17 cellular contexts compared by ENCODE assay signal in the genomic region with DNA sequence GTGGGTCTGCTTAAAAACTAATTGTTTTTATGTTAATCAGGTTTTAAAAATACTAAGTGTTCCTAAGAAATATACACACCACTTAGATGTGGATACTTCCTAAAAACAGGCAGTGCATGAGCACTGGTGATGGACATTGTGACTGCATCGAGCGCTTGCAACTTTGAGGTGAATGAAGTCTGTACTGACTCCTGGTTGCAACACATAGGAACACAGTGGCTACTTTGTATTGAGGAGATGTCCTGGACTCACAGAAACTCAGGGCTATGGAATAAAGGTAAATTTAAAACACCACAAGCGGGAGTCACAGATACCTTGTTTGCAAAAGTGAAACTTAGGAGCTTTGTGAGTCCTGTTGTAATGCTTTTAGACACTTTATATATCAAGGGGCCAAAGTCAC. TPM values are rescaled to one million over a fixed set of nuclear protein-coding genes. Genes with fewer than 3 reads are reported as not detected.
DNase-seq lines count a peak whose midpoint lies in the region; ATAC-seq and TF ChIP-seq lines count a peak whose summit lies in the region.
"Had no signal": no experiment of that assay in that cellular context is flagged by ENCODE, and none has a peak within 500 bp of the region (broad histone marks: within the 10 kb centered on the region; RNA-seq: fewer than 3 reads in every experiment).

No MANE protein-coding gene starts in this region.

- 100% methylated on average over 3 of the region's 3 CpGs for WGBS in mammary epithelial cell (ENCODE audit: low coverage, missing lambda C conversion rate)

- peaks cover 2% of the 10 kb centered on the region for H4K20me1 ChIP-seq in mammary epithelial cell (ENCODE audit: insufficient read depth, low read length)

- H2AFZ ChIP-seq in mammary epithelial cell (ENCODE audit: low read depth, low read length): no peak overlapping the region

- no peak overlapping the region for H3K4me3 ChIP-seq in CD4-positive, CD25-positive, alpha-beta regulatory T cell (ENCODE audit: low read depth, low read length)
- H3K4me3 ChIP-seq in Caco-2 (ENCODE audit: low read depth, low read length): no peak overlapping the region
- H3K4me3 ChIP-seq in naive thymus-derived CD4-positive, alpha-beta T cell (ENCODE audit: low read length): no peak overlapping the region
- H3K4me3 ChIP-seq in mammary epithelial cell (replicated peaks in 1 of 3; ENCODE audit: insufficient read depth in 1 of 3, low read depth in 2 of 3, low read length in 3 of 3): no peak overlapping the region
- H3K4me3 ChIP-seq: BLaER1 treated with 17β-estradiol and CSF1 and Interleukin-3, amounts not matched to agents 10 nM and 100 nM had no signal

- BruUV-seq in Caco-2 (replicated peaks; lab: Mats Ljungman, UMichigan): no TSS peak
- BruUV-seq in mammary epithelial cell (replicated peaks; lab: Mats Ljungman, UMichigan): no TSS peak

- intact Hi-C loops in Caco-2 (cut with micrococcal nuclease; ENCODE audit: unreplicated experiment): loop anchor here (10.0 kb wide), 1 partner anchor 261 kb away; no protein-coding TSS in a partner anchor
- intact Hi-C loops in naive thymus-derived CD4-positive, alpha-beta T cell (cut with micrococcal nuclease): no loop called here
- intact Hi-C loops in mammary epithelial cell (cut with micrococcal nuclease): no loop called here
- intact Hi-C loops in posterior cingulate gyrus (cut with DNase I): no loop called here

- CTCF ChIA-PET in Caco-2 (lab: Charles Lee): no interaction called here
- CTCF ChIA-PET in naive thymus-derived CD4-positive, alpha-beta T cell (lab: Charles Lee): no interaction called here
- CTCF ChIA-PET in mammary epithelial cell (lab: Charles Lee; ENCODE audit: low non-redundant PET): no interaction called here

- no peak for DNase-seq in CD4-positive, CD25-positive, alpha-beta regulatory T cell
- DNase-seq in Caco-2 (no peak), KBM-7 (no peak), mammary epithelial cell (no peak), posterior cingulate gyrus (no peak), HT-29 (ENCODE audit: low spot score) (no peak)
- DNase-seq in naive thymus-derived CD4-positive, alpha-beta T cell: no peak
- DNase-seq: amniotic stem cell; foreskin melanocyte; NCI-H2081 treated with DMSO at 0.1 percent for 48 hours; NCI-H526 treated with DMSO at 0.1 percent for 48 hours; stimulated activated CD4-positive, alpha-beta T cell treated with anti-CD3 and anti-CD28 coated beads, Interleukin-1b, Interleukin-23, amount 100 ng/mL, for 48 hours; WERI-Rb-1 had no signal

- H3K9me3 ChIP-seq in CD4-positive, CD25-positive, alpha-beta regulatory T cell (ENCODE audit: control insufficient read depth in 2 of 2, low read length in 2 of 2): no peaks in the 10 kb centered on the region
- H3K9me3 ChIP-seq in Caco-2: no peaks in the 10 kb centered on the region
- no peaks in the 10 kb centered on the region for H3K9me3 ChIP-seq in naive thymus-derived CD4-positive, alpha-beta T cell (ENCODE audit: control insufficient read depth in 2 of 3, low read length in 3 of 3)
- H3K9me3 ChIP-seq in mammary epithelial cell (replicated peaks; ENCODE audit: insufficient read depth, low read length): no peaks in the 10 kb centered on the region
- H3K9me3 ChIP-seq: left lung, tibial artery had no signal

- dilution Hi-C loops in mammary epithelial cell (cut with HindIII; ENCODE audit: low sequenced_read_pairs): no loop called here

- peak overlapping the region; percentile 35 to 84 (median 62) for H3K4me3 Mint-ChIP-seq in CD4-positive, CD25-positive, alpha-beta regulatory T cell
- H3K4me3 Mint-ChIP-seq in Caco-2 (ENCODE audit: unreplicated experiment): peak overlapping the region; percentile 72
- H3K4me3 Mint-ChIP-seq in activated naive CD8-positive, alpha-beta T cell: peak overlapping the region; percentile 82
- H3K4me3 Mint-ChIP-seq in naive thymus-derived CD4-positive, alpha-beta T cell: peak overlapping the region; percentile 55 to 86 (median 78)

- in situ Hi-C loops in KBM-7 (cut with MboI; ENCODE audit: low pct_unique_long_range_greater_than_20kb, low sequenced_read_pairs) (loop anchor here (25.0 kb wide), 1 partner anchor 168 kb away; a partner anchor contains a TSS), mammary epithelial cell (cut with MboI; ENCODE audit: low sequenced_read_pairs in 2 of 2) (loop anchor here in 1 of 2 donors (5.0 to 25.0 kb wide), 2 partner anchors 158 to 268 kb away; no protein-coding TSS in a partner anchor)

- no peak overlapping the region for H3K4me2 ChIP-seq in mammary epithelial cell (ENCODE audit: insufficient read depth, low read depth, low read length)
- H3K4me2 ChIP-seq: BLaER1 treated with 17β-estradiol and CSF1 and Interleukin-3, amounts not matched to agents 10 nM and 100 nM had no signal

- H3K4me1 Mint-ChIP-seq in CD4-positive, CD25-positive, alpha-beta regulatory T cell: peaks cover 0 to 19% (median 7%) of the 10 kb centered on the region in 4 donors
- no peaks in the 10 kb centered on the region for H3K4me1 Mint-ChIP-seq in Caco-2 (ENCODE audit: low read depth, unreplicated experiment)
- peaks cover 13% of the 10 kb centered on the region for H3K4me1 Mint-ChIP-seq in activated naive CD8-positive, alpha-beta T cell (ENCODE audit: low read depth)
- H3K4me1 Mint-ChIP-seq in naive thymus-derived CD4-positive, alpha-beta T cell: peaks cover 11 to 25% (median 16%) of the 10 kb centered on the region in 7 donors

- no peaks in the 10 kb centered on the region for H3K36me3 ChIP-seq in CD4-positive, CD25-positive, alpha-beta regulatory T cell (ENCODE audit: control insufficient read depth, insufficient read depth, low read length)
- no peaks in the 10 kb centered on the region for H3K36me3 ChIP-seq in Caco-2 (ENCODE audit: control insufficient read depth, insufficient read depth, low read length)
- no peaks in the 10 kb centered on the region for H3K36me3 ChIP-seq in naive thymus-derived CD4-positive, alpha-beta T cell (ENCODE audit: control insufficient read depth in 2 of 3, insufficient read depth in 3 of 3, low read length in 3 of 3)
- H3K36me3 ChIP-seq in mammary epithelial cell (ENCODE audit: insufficient read depth, low read length): no peaks in the 10 kb centered on the region
- H3K36me3 ChIP-seq: BLaER1 treated with 17β-estradiol and CSF1 and Interleukin-3, amounts not matched to agents 10 nM and 100 nM; left lung; tibial artery; WERI-Rb-1 had no signal

- no peak for ATAC-seq in CD4-positive, CD25-positive, alpha-beta regulatory T cell (ENCODE audit: low read depth in 2 of 2)
- ATAC-seq in naive thymus-derived CD4-positive, alpha-beta T cell: no peak

- TF ChIP-seq CTCF in Caco-2 (IDR thresholded peaks at IDR 0.05; ENCODE audit: insufficient read depth in 1 of 2, low read depth in 1 of 2, low read length in 1 of 2, severe bottlenecking in 1 of 2, unreplicated experiment in 1 of 2) (no peak), mammary epithelial cell (conservative IDR thresholded peaks at IDR 0.05 in 1 of 2, IDR thresholded peaks at IDR 0.05 in 1 of 2; ENCODE audit: extremely low read depth in 1 of 2, insufficient read depth in 1 of 2, low read depth in 1 of 2, low read length in 2 of 2) (no peak)

- H3K27ac Mint-ChIP-seq in CD4-positive, CD25-positive, alpha-beta regulatory T cell: peak overlapping the region in 1 of 3 donors; percentile 52
- no peak overlapping the region for H3K27ac Mint-ChIP-seq in Caco-2 (ENCODE audit: unreplicated experiment)
- no peak overlapping the region for H3K27ac Mint-ChIP-seq in activated naive CD8-positive, alpha-beta T cell
- peak overlapping the region in 1 of 9 donors; percentile 6 for H3K27ac Mint-ChIP-seq in naive thymus-derived CD4-positive, alpha-beta T cell

- peaks cover 11% of the 10 kb centered on the region for H3K27me3 ChIP-seq in CD4-positive, CD25-positive, alpha-beta regulatory T cell (ENCODE audit: control insufficient read depth, insufficient read depth, low read length)
- peaks cover 1% of the 10 kb centered on the region; the same call in 1 of the 2 replicates for H3K27me3 ChIP-seq in Caco-2 (replicated peaks; ENCODE audit: control insufficient read depth, insufficient read depth, low read length)
- peaks cover 4 to 19% of the 10 kb centered on the region in 2 donors for H3K27me3 ChIP-seq in naive thymus-derived CD4-positive, alpha-beta T cell (ENCODE audit: control insufficient read depth in 2 of 2, insufficient read depth in 2 of 2, low read length in 2 of 2)
- H3K27me3 ChIP-seq in mammary epithelial cell (ENCODE audit: insufficient read depth, low read length): peaks cover 7% of the 10 kb centered on the region

- peaks cover 27% of the 10 kb centered on the region for H3K27me3 Mint-ChIP-seq in CD4-positive, CD25-positive, alpha-beta regulatory T cell
- H3K27me3 Mint-ChIP-seq in Caco-2 (ENCODE audit: insufficient read depth, unreplicated experiment): peaks cover 3% of the 10 kb centered on the region
- peaks cover 7% of the 10 kb centered on the region for H3K27me3 Mint-ChIP-seq in activated naive CD8-positive, alpha-beta T cell
- peaks cover 30 to 60% (median 45%) of the 10 kb centered on the region in 5 donors for H3K27me3 Mint-ChIP-seq in naive thymus-derived CD4-positive, alpha-beta T cell

- H3K27ac ChIP-seq in CD4-positive, CD25-positive, alpha-beta regulatory T cell (ENCODE audit: insufficient read depth, low read length, poor library complexity, severe bottlenecking): no peak overlapping the region
- no peak overlapping the region for H3K27ac ChIP-seq in naive thymus-derived CD4-positive, alpha-beta T cell (ENCODE audit: low read depth, low read length)
- no peak overlapping the region for H3K27ac ChIP-seq in mammary epithelial cell (ENCODE audit: insufficient read depth, low read depth, low read length)
- H3K27ac ChIP-seq: BLaER1 treated with 17β-estradiol and CSF1 and Interleukin-3, amounts not matched to agents 10 nM and 100 nM; left lung; WERI-Rb-1 had no signal

- POLR2A ChIA-PET in Caco-2 (lab: Charles Lee): no interaction called here
- POLR2A ChIA-PET in naive thymus-derived CD4-positive, alpha-beta T cell (lab: Charles Lee): no interaction called here

- H3K9me3 Mint-ChIP-seq in CD4-positive, CD25-positive, alpha-beta regulatory T cell: peaks cover 0 to 3% (median 0%) of the 10 kb centered on the region in 7 donors
- H3K9me3 Mint-ChIP-seq in Caco-2 (ENCODE audit: unreplicated experiment): no peaks in the 10 kb centered on the region
- no peaks in the 10 kb centered on the region for H3K9me3 Mint-ChIP-seq in activated naive CD8-positive, alpha-beta T cell (ENCODE audit: low read depth)
- H3K9me3 Mint-ChIP-seq in naive thymus-derived CD4-positive, alpha-beta T cell: no peaks in the 10 kb centered on the region

- no peaks in the 10 kb centered on the region for H3K79me2 ChIP-seq in mammary epithelial cell (ENCODE audit: insufficient read depth, low read length)

- H3K4me1 ChIP-seq in CD4-positive, CD25-positive, alpha-beta regulatory T cell (ENCODE audit: control insufficient read depth, insufficient read depth, low read length, poor library complexity, severe bottlenecking): peaks cover 18% of the 10 kb centered on the region
- H3K4me1 ChIP-seq in Caco-2 (0 out of 2 replicates have a peak, but pooled peaks cover 11% of the 10 kb centered on the region), mammary epithelial cell (ENCODE audit: insufficient read depth, low read length) (peaks cover 17% of the 10 kb centered on the region)
- peaks cover 0 to 17% of the 10 kb centered on the region in 2 donors for H3K4me1 ChIP-seq in naive thymus-derived CD4-positive, alpha-beta T cell (ENCODE audit: control insufficient read depth in 2 of 2, insufficient read depth in 2 of 2, low read length in 2 of 2)

- peaks cover 13% of the 10 kb centered on the region for H3K36me3 Mint-ChIP-seq in CD4-positive, CD25-positive, alpha-beta regulatory T cell
- no peaks in the 10 kb centered on the region for H3K36me3 Mint-ChIP-seq in Caco-2 (ENCODE audit: insufficient read depth, unreplicated experiment)
- H3K36me3 Mint-ChIP-seq in activated naive CD8-positive, alpha-beta T cell: peaks cover 4% of the 10 kb centered on the region
- peaks cover 0 to 20% (median 9%) of the 10 kb centered on the region in 5 donors for H3K36me3 Mint-ChIP-seq in naive thymus-derived CD4-positive, alpha-beta T cell

- no peak overlapping the region for H3K9ac ChIP-seq in mammary epithelial cell (ENCODE audit: insufficient read depth, low read length)
- H3K9ac ChIP-seq: BLaER1 treated with 17β-estradiol and CSF1 and Interleukin-3, amounts not matched to agents 10 nM and 100 nM had no signal

RNA-seq across cellular contexts. Expression of a gene that starts 55.6 kb away (rescaled TPM):
- total RNA-seq in CD4-positive, CD25-positive, alpha-beta regulatory T cell: 37.8 TPM
- 100 to 1,000 TPM; 108 to 133 (median 122) TPM for polyA plus RNA-seq in CD4-positive, CD25-positive, alpha-beta regulatory T cell
- total RNA-seq in Caco-2 (2022): 26.1 and 27.6 TPM in 2 replicates
- 10 to 100 TPM; 27.3 to 66.8 (median 45.0) TPM for total RNA-seq in naive thymus-derived CD4-positive, alpha-beta T cell
- 100 to 1,000 TPM in 1 of 2 donors, 10 to 100 TPM in 1; 89.2 to 128 TPM for polyA plus RNA-seq in naive thymus-derived CD4-positive, alpha-beta T cell
- 10 to 100 TPM; 18.8 to 33.3 TPM for total RNA-seq in mammary epithelial cell
- polyA plus RNA-seq in mammary epithelial cell: 32.9 TPM
- polyA minus RNA-seq in mammary epithelial cell: 21.0 TPM
- 31.1 and 45.0 TPM in 2 replicates for total RNA-seq in HT-29 (2014; rRNA removed; shearing (Covaris generic))
